19 cellular contexts compared by ENCODE assay signal in the genomic region with DNA sequence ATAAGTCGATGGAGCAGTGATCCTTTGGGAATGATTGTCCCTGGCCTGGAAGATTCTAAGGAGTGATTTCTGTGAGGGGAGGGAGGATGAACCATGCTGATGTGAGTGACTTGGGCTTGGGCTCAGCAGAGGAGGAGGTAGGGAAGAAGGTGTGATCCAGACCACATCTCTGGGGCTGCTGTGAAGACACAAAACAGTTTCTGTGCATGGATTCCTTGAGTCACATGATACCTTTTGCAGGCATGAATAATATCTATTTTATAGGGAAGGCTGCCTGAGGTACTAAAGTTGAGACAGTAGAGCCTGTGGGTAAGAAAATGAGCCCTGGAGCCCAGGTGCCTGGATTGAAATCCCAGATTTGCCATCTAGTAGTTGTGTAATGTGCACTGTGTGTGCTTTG. TPM values are rescaled to one million over a fixed set of nuclear protein-coding genes. Genes with fewer than 3 reads are reported as not detected.
DNase-seq lines count a peak whose midpoint lies in the region; ATAC-seq and TF ChIP-seq lines count a peak whose summit lies in the region.
"Had no signal": no experiment of that assay in that cellular context is flagged by ENCODE, and none has a peak within 500 bp of the region (broad histone marks: within the 10 kb centered on the region; RNA-seq: fewer than 3 reads in every experiment).

No MANE protein-coding gene starts in this region.

- H3K9me3 ChIP-seq in BLaER1 treated with 17β-estradiol and CSF1 and Interleukin-3, amounts not matched to agents 10 nM and 100 nM (replicated peaks in 1 of 11) = no peaks in the 10 kb centered on the region
- H3K9me3 ChIP-seq in sigmoid colon (no peaks in the 10 kb centered on the region), thyroid gland (no peaks in the 10 kb centered on the region)
- H3K9me3 ChIP-seq: BLaER1 had no signal

- no peaks in the 10 kb centered on the region for H3K9me3 Mint-ChIP-seq in endothelial cell (ENCODE audit: unreplicated experiment)
- H3K9me3 Mint-ChIP-seq: CD4-positive, alpha-beta memory T cell had no signal

- TF ChIP-seq CTCF in endothelial cell (IDR thresholded peaks at IDR 0.05; ENCODE audit: unreplicated experiment) (no peak), sigmoid colon (IDR thresholded peaks at IDR 0.05) (no peak), thyroid gland (IDR thresholded peaks at IDR 0.05) (no peak)

- peak overlapping the region in 1 of 10 experiments; percentile 38; a peak in 1 of 20 replicates for H3K4me3 ChIP-seq in BLaER1 treated with 17β-estradiol and CSF1 and Interleukin-3, amounts not matched to agents 10 nM and 100 nM
- H3K4me3 ChIP-seq in sigmoid colon (no peak overlapping the region), thyroid gland (replicated peaks in 1 of 3) (no peak overlapping the region)
- H3K4me3 ChIP-seq: BLaER1 had no signal

- peak overlapping the region in 8 of 11 experiments; percentile 75 to 91 (median 84); a peak in 16 of 22 replicates for H3K4me2 ChIP-seq in BLaER1 treated with 17β-estradiol and CSF1 and Interleukin-3, amounts not matched to agents 10 nM and 100 nM

- H3K36me3 ChIP-seq in BLaER1 treated with 17β-estradiol and CSF1 and Interleukin-3, amounts not matched to agents 10 nM and 100 nM = peaks cover 45 to 95% (median 86%) of the 10 kb centered on the region in 11 experiments
- H3K36me3 ChIP-seq in sigmoid colon (peaks cover 0 to 64% (median 10%) of the 10 kb centered on the region in 4 donors), thyroid gland (no peaks in the 10 kb centered on the region)

- peak overlapping the region in 1 of 11 experiments; percentile 40; a peak in 2 of 22 replicates for H3K9ac ChIP-seq in BLaER1 treated with 17β-estradiol and CSF1 and Interleukin-3, amounts not matched to agents 10 nM and 100 nM
- H3K9ac ChIP-seq: BLaER1 had no signal

- no peaks in the 10 kb centered on the region for H3K27me3 ChIP-seq in BLaER1 treated with 17β-estradiol and CSF1 and Interleukin-3, amounts not matched to agents 10 nM and 100 nM
- H3K27me3 ChIP-seq in sigmoid colon (no peaks in the 10 kb centered on the region), thyroid gland (no peaks in the 10 kb centered on the region)
- H3K27me3 ChIP-seq: BLaER1 had no signal

- H3K4me1 Mint-ChIP-seq in endothelial cell (ENCODE audit: unreplicated experiment) = peaks cover 56% of the 10 kb centered on the region
- H3K4me1 Mint-ChIP-seq: CD4-positive, alpha-beta memory T cell had no signal

- peaks cover 28 to 55% (median 42%) of the 10 kb centered on the region in 10 experiments for H3K4me1 ChIP-seq in BLaER1 treated with 17β-estradiol and CSF1 and Interleukin-3, amounts not matched to agents 10 nM and 100 nM
- no peaks in the 10 kb centered on the region for H3K4me1 ChIP-seq in sigmoid colon
- H3K4me1 ChIP-seq in thyroid gland = no peaks in the 10 kb centered on the region

- 89 to 91% methylated on average over 1 of the region's 1 CpG for WGBS in sigmoid colon, 2 donors
- 75 to 79% methylated on average over 1 of the region's 1 CpG for WGBS in thyroid gland, 2 donors

- H4K20me1 ChIP-seq in BLaER1 treated with 17β-estradiol and CSF1 and Interleukin-3, amounts not matched to agents 10 nM and 100 nM = peaks cover 0 to 6% (median 0%) of the 10 kb centered on the region in 11 experiments; a peak in 2 of 22 replicates
- H4K20me1 ChIP-seq: BLaER1 had no signal

- no peak for TF ChIP-seq EP300 in sigmoid colon (IDR thresholded peaks at IDR 0.05)

- DNase-seq in SK-MEL-5 (ENCODE audit: low read depth, low spot score) = peak; percentile 72
- DNase-seq in endothelial cell (ENCODE audit: low spot score) = no peak
- DNase-seq in sigmoid colon = peak; percentile 28
- no peak for DNase-seq in RKO (ENCODE audit: low spot score)
- DNase-seq in thyroid gland = no peak
- DNase-seq in NK-92 treated with Interleukin-12 subunit alpha and Interleukin-12 subunit beta, amount 100 ng/mL, for 24 hours (lab: John Stamatoyannopoulos, UW) = no peak
- DNase-seq: CD4-positive, alpha-beta memory T cell; COR-L47; DMS53; NCI-H1105; NCI-H2029 treated with DMSO at 0.1 percent for 48 hours; NCI-H2227 treated with DMSO at 0.1 percent for 48 hours; NCI-H510A; NCI-H69; OCI-M1 had no signal

- H3K4me3 Mint-ChIP-seq in endothelial cell (ENCODE audit: unreplicated experiment) = peak overlapping the region; percentile 76
- H3K4me3 Mint-ChIP-seq: CD4-positive, alpha-beta memory T cell had no signal

- intact Hi-C loops in sigmoid colon (cut with DNase I) (no loop called here), thyroid gland (cut with DNase I) (no loop called here)

- H3K36me3 Mint-ChIP-seq in endothelial cell (ENCODE audit: low read depth, unreplicated experiment) = peaks cover 31% of the 10 kb centered on the region

- H3K27ac ChIP-seq in BLaER1 treated with 17β-estradiol and CSF1 and Interleukin-3, amounts not matched to agents 10 nM and 100 nM = peak overlapping the region in 9 of 11 experiments; percentile 41 to 76 (median 71); a peak in 15 of 22 replicates
- H3K27ac ChIP-seq in sigmoid colon (peak overlapping the region in 2 of 4 donors; percentile 35 to 38), thyroid gland (no peak overlapping the region)
- H3K27ac ChIP-seq: BLaER1 had no signal

- H3K27ac Mint-ChIP-seq in endothelial cell (ENCODE audit: unreplicated experiment) = no peak overlapping the region

- no peak for ATAC-seq in HG03378 (IDR thresholded peaks at IDR 0.05; ENCODE audit: unreplicated experiment)
- ATAC-seq: SK-N-SH treated with all-trans-retinoic acid at 6 μM for 48 hours had no signal

- peaks cover 5% of the 10 kb centered on the region for H3K27me3 Mint-ChIP-seq in endothelial cell (ENCODE audit: unreplicated experiment)
- H3K27me3 Mint-ChIP-seq: CD4-positive, alpha-beta memory T cell had no signal

- in situ Hi-C loops in SK-MEL-5 (cut with HindIII; ENCODE audit: low pct_unique_long_range_greater_than_20kb, low sequenced_read_pairs) = no loop called here

- TF ChIP-seq POLR2A in sigmoid colon (IDR thresholded peaks at IDR 0.05) (no peak), thyroid gland (IDR thresholded peaks at IDR 0.05) (no peak)

RNA-seq across cellular contexts. Expression of gene SLC1A4, which starts 29.8 kb away (rescaled TPM):
- total RNA-seq in SK-MEL-5 (2014; rRNA removed; shearing (Covaris generic)) = 704 and 722 TPM in 2 replicates
- 500 and 630 TPM in 2 replicates for polyA plus RNA-seq in SK-MEL-5 (2015; cell fraction: cytosol; rRNA removed)
- polyA plus RNA-seq in SK-MEL-5 (2015; cell fraction: nucleus; rRNA removed) = 290 and 296 TPM in 2 replicates
- total RNA-seq in endothelial cell (ENCODE audit: unreplicated experiment) (41.4 TPM), sigmoid colon (10 to 100 TPM in 1 of 4 donors, 1 to 10 TPM in 3; 5.0 to 11.4 (median 5.7) TPM), thyroid gland (1 to 10 TPM; 4.6 to 6.9 (median 5.4) TPM)
- 10 to 100 TPM in 1 of 3 donors, 1 to 10 TPM in 1, under 1 TPM in 1; 0.60 to 13.4 (median 4.9) TPM for polyA plus RNA-seq in sigmoid colon

RNA-seq across cellular contexts. Expression of gene CEP68, which starts 37.2 kb away (rescaled TPM):
- 12.3 and 14.6 TPM in 2 replicates for total RNA-seq in SK-MEL-5 (2014; rRNA removed; shearing (Covaris generic))
- polyA plus RNA-seq in SK-MEL-5 (2015; cell fraction: cytosol; rRNA removed) = 14.8 and 16.1 TPM in 2 replicates
- 17.7 and 24.2 TPM in 2 replicates for polyA plus RNA-seq in SK-MEL-5 (2015; cell fraction: nucleus; rRNA removed)
- total RNA-seq in endothelial cell (ENCODE audit: unreplicated experiment) = 63.3 TPM
- total RNA-seq in sigmoid colon = 10 to 100 TPM; 24.4 to 32.1 (median 28.6) TPM
- polyA plus RNA-seq in sigmoid colon = 1 to 10 TPM; 1.6 to 6.9 (median 4.2) TPM
- 10 to 100 TPM; 19.8 to 34.1 (median 27.5) TPM for total RNA-seq in thyroid gland

Comparison
In these comparisons a context has a peak if more than half of its experiments do, and no peak if none do; other contexts are left out.
1. H3K27ac ChIP-seq: peak in BLaER1 treated with 17β-estradiol and CSF1 and Interleukin-3, amounts not matched to agents 10 nM and 100 nM (9 of 11); none in thyroid gland (0 of 3).
2. DNase-seq: peak in SK-MEL-5 (single experiment) and sigmoid colon (single experiment); none in endothelial cell (single experiment), RKO (single experiment), thyroid gland (0 of 2) and NK-92 treated with Interleukin-12 subunit alpha and Interleukin-12 subunit beta, amount 100 ng/mL, for 24 hours (single experiment).
3. RNA of gene SLC1A4, which starts 29.8 kb away (total RNA-seq): 704 to 722 TPM in SK-MEL-5; 41.4 TPM in endothelial cell (single experiment), 5.0 to 11.4 TPM in sigmoid colon and 4.6 to 6.9 TPM in thyroid gland; every median in the first group is over 10 times any median in the second.